In the genomic region with DNA sequence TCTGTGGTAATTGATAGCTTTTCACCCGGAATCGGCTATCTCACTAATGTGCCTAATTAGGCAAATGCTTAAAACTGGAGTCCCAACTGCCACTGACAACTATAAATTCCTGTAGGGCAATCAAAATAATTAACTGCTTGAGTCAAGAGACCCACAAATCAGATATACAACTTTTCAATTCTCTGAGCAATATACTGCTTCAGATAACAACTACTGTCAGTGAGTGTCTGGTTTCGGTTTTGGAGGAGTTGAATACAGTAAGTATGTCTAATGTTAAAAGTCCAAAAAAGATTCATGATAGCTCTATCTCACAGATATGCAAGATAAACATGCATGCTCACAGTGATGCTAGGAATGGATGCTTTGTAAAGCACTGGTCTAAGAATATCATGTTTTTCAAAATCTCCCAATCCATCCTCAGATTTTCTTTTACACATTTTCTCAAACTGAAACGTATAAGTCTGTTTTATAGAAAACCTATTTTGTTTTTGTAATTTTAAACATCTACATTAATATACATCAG, we compare ENCODE assay signal across 1 cellular context.
TF ChIP-seq lines count a peak whose summit lies in the region.

No MANE protein-coding gene starts in this region.

TF ChIP-seq in SK-N-SH treated with all-trans-retinoic acid at 6 μM for 48 hours, 23 proteins besides CTCF, POLR2A, EP300 and RAD21 (continued from another document):
- TF ChIP-seq, protein P1, sequence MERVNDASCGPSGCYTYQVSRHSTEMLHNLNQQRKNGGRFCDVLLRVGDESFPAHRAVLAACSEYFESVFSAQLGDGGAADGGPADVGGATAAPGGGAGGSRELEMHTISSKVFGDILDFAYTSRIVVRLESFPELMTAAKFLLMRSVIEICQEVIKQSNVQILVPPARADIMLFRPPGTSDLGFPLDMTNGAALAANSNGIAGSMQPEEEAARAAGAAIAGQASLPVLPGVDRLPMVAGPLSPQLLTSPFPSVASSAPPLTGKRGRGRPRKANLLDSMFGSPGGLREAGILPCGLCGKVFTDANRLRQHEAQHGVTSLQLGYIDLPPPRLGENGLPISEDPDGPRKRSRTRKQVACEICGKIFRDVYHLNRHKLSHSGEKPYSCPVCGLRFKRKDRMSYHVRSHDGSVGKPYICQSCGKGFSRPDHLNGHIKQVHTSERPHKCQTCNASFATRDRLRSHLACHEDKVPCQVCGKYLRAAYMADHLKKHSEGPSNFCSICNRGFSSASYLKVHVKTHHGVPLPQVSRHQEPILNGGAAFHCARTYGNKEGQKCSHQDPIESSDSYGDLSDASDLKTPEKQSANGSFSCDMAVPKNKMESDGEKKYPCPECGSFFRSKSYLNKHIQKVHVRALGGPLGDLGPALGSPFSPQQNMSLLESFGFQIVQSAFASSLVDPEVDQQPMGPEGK (CRISPR knock-in tag; IDR thresholded peaks at IDR 0.05; ENCODE audit: borderline replicate concordance), result no peak
- TF ChIP-seq ZFP30 (CRISPR knock-in tag; IDR thresholded peaks at IDR 0.05) (no peak), SNAI2 (CRISPR knock-in tag; IDR thresholded peaks at IDR 0.05) (no peak), BACH2 (CRISPR knock-in tag; IDR thresholded peaks at IDR 0.05; ENCODE audit: borderline replicate concordance) (no peak), RARB (CRISPR knock-in tag; IDR thresholded peaks at IDR 0.05) (no peak), ZNF70 (CRISPR knock-in tag; IDR thresholded peaks at IDR 0.05) (no peak), ISL1 (CRISPR knock-in tag; IDR thresholded peaks at IDR 0.05) (no peak), GLIS3 (CRISPR knock-in tag; IDR thresholded peaks at IDR 0.05) (no peak), CSDC2 (CRISPR knock-in tag; IDR thresholded peaks at IDR 0.05) (no peak)
